In the genomic region with DNA sequence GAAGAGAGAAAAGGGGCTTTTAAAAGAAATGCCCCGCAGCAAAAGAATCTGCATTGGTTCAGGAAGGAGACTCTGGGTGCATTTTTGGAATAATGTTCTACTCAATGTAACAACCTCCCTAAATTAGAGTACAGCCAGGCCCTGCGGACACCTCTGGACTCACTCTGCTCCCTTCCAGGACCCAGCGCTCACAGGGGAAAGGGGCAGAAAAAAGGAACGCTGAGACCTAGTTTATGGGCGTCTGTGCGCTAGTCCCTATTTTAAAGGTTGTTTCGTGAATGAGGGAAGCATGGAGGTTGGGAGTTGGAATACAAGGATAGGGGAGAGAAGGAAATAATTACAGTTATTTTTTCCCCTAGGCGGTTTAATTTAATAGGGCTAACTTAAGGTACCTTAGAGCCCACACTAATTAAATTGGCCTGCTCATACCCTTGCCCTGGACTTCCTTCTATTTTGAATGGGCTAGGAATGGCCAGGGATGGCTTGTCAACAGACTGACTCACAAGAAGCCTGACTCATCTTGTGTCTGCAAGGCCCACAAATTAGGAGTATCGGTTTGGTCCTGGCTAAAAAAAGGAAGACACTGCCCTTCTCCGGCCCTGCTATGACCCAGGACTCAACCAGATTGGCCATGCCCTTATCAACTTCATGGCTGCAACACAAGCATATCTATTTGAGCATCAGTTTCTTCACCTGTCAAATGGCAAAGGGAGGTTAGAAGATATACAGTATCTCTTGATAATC, we compare ENCODE assay signal across 7 cellular contexts. TPM values are rescaled to one million over a fixed set of nuclear protein-coding genes. Genes with fewer than 3 reads are reported as not detected.
DNase-seq lines count a peak whose midpoint lies in the region; ATAC-seq, FAIRE-seq and TF ChIP-seq lines count a peak whose summit lies in the region.

No MANE protein-coding gene starts in this region.

- no peak overlapping the region for H3K9ac ChIP-seq in OCI-LY1 (ENCODE audit: low read length)

- H3K36me3 ChIP-seq in OCI-LY1 (ENCODE audit: insufficient read depth, low read length) (no peaks in the 10 kb centered on the region), mesodermal cell (ENCODE audit: control insufficient read depth, insufficient read depth, low read length) (peaks cover 13% of the 10 kb centered on the region), upper lobe of right lung (no peaks in the 10 kb centered on the region)

- no peak for TF ChIP-seq CTCF in OCI-LY1 (IDR thresholded peaks at IDR 0.05; ENCODE audit: low read length)
- TF ChIP-seq CTCF in upper lobe of right lung (IDR thresholded peaks at IDR 0.05): no peak

- H3K27me3 Mint-ChIP-seq in central memory CD8-positive, alpha-beta T cell: no peaks in the 10 kb centered on the region

- H3K36me3 Mint-ChIP-seq in central memory CD8-positive, alpha-beta T cell (ENCODE audit: insufficient read depth): peaks cover 18% of the 10 kb centered on the region

- DNase-seq in GM12892 (ENCODE audit: insufficient read length) (no peak), upper lobe of right lung (no peak), NAMALWA (ENCODE audit: low spot score) (no peak)
- DNase-seq in central memory CD8-positive, alpha-beta T cell (ENCODE audit: low spot score in 2 of 2): no peak
- no peak for DNase-seq in activated CD8-positive, alpha-beta memory T cell treated with anti-CD3 and anti-CD28 coated beads, Interleukin-2, amount 50 U/mL, for 4 hours

- H3K4me1 ChIP-seq in OCI-LY1 (ENCODE audit: insufficient read depth, low read length, severe bottlenecking): peaks cover 45% of the 10 kb centered on the region
- peaks cover 29% of the 10 kb centered on the region for H3K4me1 ChIP-seq in mesodermal cell (ENCODE audit: control insufficient read depth, insufficient read depth, low read length, poor library complexity, severe bottlenecking)
- H3K4me1 ChIP-seq in upper lobe of right lung: peaks cover 30% of the 10 kb centered on the region

- H3K27ac ChIP-seq in OCI-LY1 (ENCODE audit: low read depth, low read length, poor library complexity, severe bottlenecking): peak overlapping the region; percentile 37
- peak overlapping the region; percentile 90 for H3K27ac ChIP-seq in mesodermal cell (ENCODE audit: low read depth, low read length, severe bottlenecking)
- peak overlapping the region; percentile 83 for H3K27ac ChIP-seq in upper lobe of right lung

- peaks cover 47% of the 10 kb centered on the region for H3K4me1 Mint-ChIP-seq in central memory CD8-positive, alpha-beta T cell

- TF ChIP-seq POLR2A in GM12892 (IDR thresholded peaks at IDR 0.05; ENCODE audit: low read depth, low read length): no peak

- H3K27me3 ChIP-seq in OCI-LY1 (ENCODE audit: insufficient read depth, low read length) (0 out of 2 replicates have a peak, but pooled peaks cover 3% of the 10 kb centered on the region), upper lobe of right lung (no peaks in the 10 kb centered on the region)

- ATAC-seq in central memory CD8-positive, alpha-beta T cell (replicated peaks; ENCODE audit: extremely low read depth, poor library complexity, severe bottlenecking): no peak
- no peak for ATAC-seq in upper lobe of right lung

- no peaks in the 10 kb centered on the region for H3K9me3 Mint-ChIP-seq in central memory CD8-positive, alpha-beta T cell

- peak; percentile 44 for FAIRE-seq in GM12892 (lab: Jason Lieb, UNC)

- intact Hi-C loops in upper lobe of right lung (cut with DNase I): loop anchor here (5.0 kb wide), 1 partner anchor 79 kb away; no protein-coding TSS in a partner anchor

- H3K4me2 ChIP-seq in OCI-LY1 (ENCODE audit: low read length): peak overlapping the region; percentile 85; the same call in 1 of the 2 replicates

- no peaks in the 10 kb centered on the region for H4K20me1 ChIP-seq in OCI-LY1 (ENCODE audit: insufficient read depth, low read length)

- no peaks in the 10 kb centered on the region for H3F3A ChIP-seq in OCI-LY1 (ENCODE audit: insufficient read depth, low read length)

- H3K9me3 ChIP-seq in OCI-LY1 (ENCODE audit: low read length) (no peaks in the 10 kb centered on the region), mesodermal cell (ENCODE audit: control insufficient read depth, low read length) (no peaks in the 10 kb centered on the region), upper lobe of right lung (no peaks in the 10 kb centered on the region)

- no peaks in the 10 kb centered on the region for H3K9me2 ChIP-seq in OCI-LY1 (ENCODE audit: low read depth, low read length)

- H3K27ac Mint-ChIP-seq in central memory CD8-positive, alpha-beta T cell (ENCODE audit: low read depth): peak overlapping the region; percentile 83

- H3K4me3 ChIP-seq in OCI-LY1 (ENCODE audit: low read depth, low read length, poor library complexity, severe bottlenecking): no peak overlapping the region
- no peak overlapping the region for H3K4me3 ChIP-seq in mesodermal cell (ENCODE audit: extremely low read depth, insufficient read depth, low read length, poor library complexity, severe bottlenecking)
- H3K4me3 ChIP-seq in upper lobe of right lung: peak overlapping the region; percentile 64

- peak overlapping the region; percentile 89 for H3K4me3 Mint-ChIP-seq in central memory CD8-positive, alpha-beta T cell

- 0 to 8% methylated on average over 4 to 6 of the region's 10 CpGs for WGBS in mesodermal cell (ENCODE audit: insufficient coverage in 2 of 2), 2 experiments

- H2AFZ ChIP-seq in OCI-LY1 (ENCODE audit: low read length): no peak overlapping the region

- H3K79me2 ChIP-seq in OCI-LY1 (ENCODE audit: insufficient read depth, low read length): no peaks in the 10 kb centered on the region

RNA-seq across cellular contexts. Expression of gene SSBP3, which starts 1.9 kb away (rescaled TPM):
- 15.7 TPM for polyA plus RNA-seq in GM12892 (2012; ENCODE audit: missing spikeins)
- polyA plus RNA-seq in mesodermal cell (2013, experiment 1 of 2): 141 TPM
- polyA plus RNA-seq in mesodermal cell (2013, experiment 2 of 2): 120 TPM
- total RNA-seq in upper lobe of right lung: 40.4 TPM

Comparison
In these comparisons a context has a peak if more than half of its experiments do, and no peak if none do; other contexts are left out.
1. H3K27ac ChIP-seq: peak in every context shown above with its lines; median percentile 90 in mesodermal cell; 83 in upper lobe of right lung; 37 in OCI-LY1.